Comparison of ENCODE assay signal across 9 cellular contexts in genomic region chr4:57078685-57079521, GRCh38. TPM values are rescaled to one million over a fixed set of nuclear protein-coding genes. Genes with fewer than 3 reads are reported as not detected.
DNase-seq lines count a peak whose midpoint lies in the region; ATAC-seq, FAIRE-seq and TF ChIP-seq lines count a peak whose summit lies in the region.
"Had no signal": no experiment of that assay in that cellular context is flagged by ENCODE, and none has a peak within 500 bp of the region (broad histone marks: within the 10 kb centered on the region; RNA-seq: fewer than 3 reads in every experiment).

No MANE protein-coding gene starts in this region.

- H3K27me3 Mint-ChIP-seq in activated naive CD8-positive, alpha-beta T cell treated with anti-CD3 and anti-CD28 coated beads for 36 hours = peaks cover 22% of the 10 kb centered on the region
- H3K27me3 Mint-ChIP-seq in activated naive CD8-positive, alpha-beta T cell treated with anti-CD3 and anti-CD28 coated beads, Interleukin-2, amount 50 U/mL, for 24 hours = peaks cover 6% of the 10 kb centered on the region
- no peaks in the 10 kb centered on the region for H3K27me3 Mint-ChIP-seq in CD14-positive monocyte (ENCODE audit: low read depth in 3 of 3)
- peaks cover 15% of the 10 kb centered on the region for H3K27me3 Mint-ChIP-seq in activated CD4-positive, alpha-beta T cell treated with anti-CD3 and anti-CD28 coated beads, Interleukin-2, amount 10 ng/mL, durations not matched to agents 7 days and 5 days

- POLR2A ChIA-PET in activated CD4-positive, alpha-beta T cell treated with anti-CD3 and anti-CD28 coated beads, Interleukin-2, amount 10 ng/mL, durations not matched to agents 7 days and 5 days (lab: Charles Lee) = no interaction called here

- intact Hi-C loops in lower lobe of right lung (cut with DNase I) (no loop called here), CD14-positive monocyte (cut with micrococcal nuclease) (no loop called here)

- FAIRE-seq in urothelium cell line (lab: Jason Lieb, UNC) = peak; percentile 9

- CTCF ChIA-PET in activated CD4-positive, alpha-beta T cell treated with anti-CD3 and anti-CD28 coated beads, Interleukin-2, amount 10 ng/mL, durations not matched to agents 7 days and 5 days (lab: Charles Lee) = interaction anchor here (0.6 kb wide), 1 partner anchor 388 kb away, joined by 3 read pairs; no protein-coding TSS in a partner anchor

- no peaks in the 10 kb centered on the region for H3K9me3 Mint-ChIP-seq in activated naive CD8-positive, alpha-beta T cell treated with anti-CD3 and anti-CD28 coated beads for 36 hours
- no peaks in the 10 kb centered on the region for H3K9me3 Mint-ChIP-seq in activated naive CD8-positive, alpha-beta T cell treated with anti-CD3 and anti-CD28 coated beads, Interleukin-2, amount 50 U/mL, for 24 hours
- H3K9me3 Mint-ChIP-seq in CD14-positive monocyte = no peaks in the 10 kb centered on the region
- no peaks in the 10 kb centered on the region for H3K9me3 Mint-ChIP-seq in activated CD4-positive, alpha-beta T cell treated with anti-CD3 and anti-CD28 coated beads, Interleukin-2, amount 10 ng/mL, durations not matched to agents 7 days and 5 days

- no peaks in the 10 kb centered on the region for H3K9me3 ChIP-seq in lower lobe of right lung

- H3K4me3 ChIP-seq in choroid plexus epithelial cell (ENCODE audit: low read depth, low read length) = no peak overlapping the region
- H3K4me3 ChIP-seq in lower lobe of right lung = no peak overlapping the region

- no peak for ATAC-seq in activated naive CD8-positive, alpha-beta T cell treated with anti-CD3 and anti-CD28 coated beads, Interleukin-2, amount 50 U/mL, for 24 hours
- peak; percentile 52 to 55 for ATAC-seq in lower lobe of right lung

- H3K27me3 ChIP-seq in lower lobe of right lung (ENCODE audit: low read depth) = no peaks in the 10 kb centered on the region

- no peak for DNase-seq in activated naive CD8-positive, alpha-beta T cell treated with anti-CD3 and anti-CD28 coated beads for 36 hours
- DNase-seq in activated naive CD8-positive, alpha-beta T cell treated with anti-CD3 and anti-CD28 coated beads, Interleukin-2, amount 50 U/mL, for 24 hours = no peak
- peak; percentile 97 for DNase-seq in choroid plexus epithelial cell (ENCODE audit: low read depth)
- DNase-seq in lower lobe of right lung = peak; percentile 58
- peak; percentile 58 for DNase-seq in urothelium cell line (ENCODE audit: low spot score)
- no peak for DNase-seq in CD14-positive monocyte (ENCODE audit: low spot score)
- DNase-seq in activated CD4-positive, alpha-beta T cell treated with anti-CD3 and anti-CD28 coated beads, Interleukin-2, amount 10 ng/mL, durations not matched to agents 7 days and 5 days = no peak
- DNase-seq in H4 (ENCODE audit: low spot score) = no peak

- no peaks in the 10 kb centered on the region for H3K36me3 ChIP-seq in lower lobe of right lung

- peaks cover 26% of the 10 kb centered on the region for H3K4me1 ChIP-seq in lower lobe of right lung

- TF ChIP-seq CTCF in choroid plexus epithelial cell (conservative IDR thresholded peaks at IDR 0.05; ENCODE audit: low read depth, low read length) = no peak
- no peak for TF ChIP-seq CTCF in lower lobe of right lung (IDR thresholded peaks at IDR 0.05)
- TF ChIP-seq CTCF in CD14-positive monocyte (IDR thresholded peaks at IDR 0.05) = no peak

- no peaks in the 10 kb centered on the region for H3K4me1 Mint-ChIP-seq in activated naive CD8-positive, alpha-beta T cell treated with anti-CD3 and anti-CD28 coated beads for 36 hours
- H3K4me1 Mint-ChIP-seq in activated naive CD8-positive, alpha-beta T cell treated with anti-CD3 and anti-CD28 coated beads, Interleukin-2, amount 50 U/mL, for 24 hours = no peaks in the 10 kb centered on the region
- H3K4me1 Mint-ChIP-seq in CD14-positive monocyte = peaks cover 10% of the 10 kb centered on the region
- H3K4me1 Mint-ChIP-seq in activated CD4-positive, alpha-beta T cell treated with anti-CD3 and anti-CD28 coated beads, Interleukin-2, amount 10 ng/mL, durations not matched to agents 7 days and 5 days = no peaks in the 10 kb centered on the region

- H3K27ac Mint-ChIP-seq in activated naive CD8-positive, alpha-beta T cell treated with anti-CD3 and anti-CD28 coated beads for 36 hours = peak overlapping the region; percentile 21
- H3K27ac Mint-ChIP-seq in activated naive CD8-positive, alpha-beta T cell treated with anti-CD3 and anti-CD28 coated beads, Interleukin-2, amount 50 U/mL, for 24 hours = no peak overlapping the region
- peak overlapping the region in 1 of 7 donors; percentile 42 for H3K27ac Mint-ChIP-seq in CD14-positive monocyte
- H3K27ac Mint-ChIP-seq in activated CD4-positive, alpha-beta T cell treated with anti-CD3 and anti-CD28 coated beads, Interleukin-2, amount 10 ng/mL, durations not matched to agents 7 days and 5 days = no peak overlapping the region

- peak overlapping the region; percentile 63 for H3K27ac ChIP-seq in lower lobe of right lung

- H3K36me3 Mint-ChIP-seq in activated naive CD8-positive, alpha-beta T cell treated with anti-CD3 and anti-CD28 coated beads for 36 hours = no peaks in the 10 kb centered on the region
- H3K36me3 Mint-ChIP-seq in activated naive CD8-positive, alpha-beta T cell treated with anti-CD3 and anti-CD28 coated beads, Interleukin-2, amount 50 U/mL, for 24 hours (ENCODE audit: low read depth) = no peaks in the 10 kb centered on the region
- peaks cover 3 to 4% of the 10 kb centered on the region in 2 donors for H3K36me3 Mint-ChIP-seq in CD14-positive monocyte
- H3K36me3 Mint-ChIP-seq in activated CD4-positive, alpha-beta T cell treated with anti-CD3 and anti-CD28 coated beads, Interleukin-2, amount 10 ng/mL, durations not matched to agents 7 days and 5 days (ENCODE audit: low read depth) = no peaks in the 10 kb centered on the region

- H3K4me3 Mint-ChIP-seq in activated naive CD8-positive, alpha-beta T cell treated with anti-CD3 and anti-CD28 coated beads for 36 hours = no peak overlapping the region
- H3K4me3 Mint-ChIP-seq in activated naive CD8-positive, alpha-beta T cell treated with anti-CD3 and anti-CD28 coated beads, Interleukin-2, amount 50 U/mL, for 24 hours = no peak overlapping the region
- H3K4me3 Mint-ChIP-seq in CD14-positive monocyte = no peak overlapping the region
- no peak overlapping the region for H3K4me3 Mint-ChIP-seq in activated CD4-positive, alpha-beta T cell treated with anti-CD3 and anti-CD28 coated beads, Interleukin-2, amount 10 ng/mL, durations not matched to agents 7 days and 5 days

RNA-seq across cellular contexts. Expression of gene IGFBP7, which starts 31.3 kb away (rescaled TPM):
- not detected for total RNA-seq in activated naive CD8-positive, alpha-beta T cell treated with anti-CD3 and anti-CD28 coated beads for 36 hours
- total RNA-seq in lower lobe of right lung = 322 TPM
- 10 to 100 TPM; 46.9 to 53.1 TPM for polyA plus RNA-seq in CD14-positive monocyte
- under 1 TPM; 0.19 to 0.27 TPM for total RNA-seq in activated CD4-positive, alpha-beta T cell treated with anti-CD3 and anti-CD28 coated beads, Interleukin-2, amount 10 ng/mL, durations not matched to agents 7 days and 5 days
- 45.1 and 45.5 TPM in 2 replicates for total RNA-seq in H4 (2014; rRNA removed; shearing (Covaris generic))
- total RNA-seq: activated CD8-positive, alpha-beta memory T cell treated with anti-CD3 and anti-CD28 coated beads for 36 hours had no signal

Comparison
In these comparisons a context has a peak if more than half of its experiments do, and no peak if none do; other contexts are left out.
1. DNase-seq: peak in choroid plexus epithelial cell (single experiment), lower lobe of right lung (single experiment) and urothelium cell line (single experiment); none in activated naive CD8-positive, alpha-beta T cell treated with anti-CD3 and anti-CD28 coated beads for 36 hours (single experiment), activated naive CD8-positive, alpha-beta T cell treated with anti-CD3 and anti-CD28 coated beads, Interleukin-2, amount 50 U/mL, for 24 hours (single experiment), CD14-positive monocyte (single experiment), activated CD4-positive, alpha-beta T cell treated with anti-CD3 and anti-CD28 coated beads, Interleukin-2, amount 10 ng/mL, durations not matched to agents 7 days and 5 days (single experiment) and H4 (single experiment).
2. RNA of gene IGFBP7, which starts 31.3 kb away (total RNA-seq): 322 TPM in lower lobe of right lung (single experiment) and 45.1 to 45.5 TPM in H4; 0.19 to 0.27 TPM in activated CD4-positive, alpha-beta T cell treated with anti-CD3 and anti-CD28 coated beads, Interleukin-2, amount 10 ng/mL, durations not matched to agents 7 days and 5 days and not detected in activated naive CD8-positive, alpha-beta T cell treated with anti-CD3 and anti-CD28 coated beads for 36 hours; every median in the first group is over 10 times any median in the second.